In genomic region chr1:8013800-8014199, GRCh38 we compare ENCODE assay signal across 1 cellular context.
TF ChIP-seq lines count a peak whose summit lies in the region.

No MANE protein-coding gene starts in this region.

TF ChIP-seq in HCT116, 20 proteins besides CTCF, POLR2A, EP300 and RAD21 (continued from another document):
- TF ChIP-seq ZBTB33 (IDR thresholded peaks at IDR 0.05; ENCODE audit: extremely low read depth, insufficient replicate concordance, low read length) (no peak), EGR1 (IDR thresholded peaks at IDR 0.05; ENCODE audit: low read depth) (no peak), CBX3 (IDR thresholded peaks at IDR 0.05; ENCODE audit: low read depth) (no peak), CEBPB (IDR thresholded peaks at IDR 0.05; ENCODE audit: low read depth) (no peak), ZNF274 (IDR thresholded peaks at IDR 0.05; ENCODE audit: low read depth, low read length) (no peak), SP1 (IDR thresholded peaks at IDR 0.05; ENCODE audit: low read depth) (no peak), POLR2AphosphoS5 (IDR thresholded peaks at IDR 0.05; ENCODE audit: low read depth, low read length) (no peak), FOSL1 (IDR thresholded peaks at IDR 0.05; ENCODE audit: low read depth) (no peak)
- TF ChIP-seq, protein P1, sequence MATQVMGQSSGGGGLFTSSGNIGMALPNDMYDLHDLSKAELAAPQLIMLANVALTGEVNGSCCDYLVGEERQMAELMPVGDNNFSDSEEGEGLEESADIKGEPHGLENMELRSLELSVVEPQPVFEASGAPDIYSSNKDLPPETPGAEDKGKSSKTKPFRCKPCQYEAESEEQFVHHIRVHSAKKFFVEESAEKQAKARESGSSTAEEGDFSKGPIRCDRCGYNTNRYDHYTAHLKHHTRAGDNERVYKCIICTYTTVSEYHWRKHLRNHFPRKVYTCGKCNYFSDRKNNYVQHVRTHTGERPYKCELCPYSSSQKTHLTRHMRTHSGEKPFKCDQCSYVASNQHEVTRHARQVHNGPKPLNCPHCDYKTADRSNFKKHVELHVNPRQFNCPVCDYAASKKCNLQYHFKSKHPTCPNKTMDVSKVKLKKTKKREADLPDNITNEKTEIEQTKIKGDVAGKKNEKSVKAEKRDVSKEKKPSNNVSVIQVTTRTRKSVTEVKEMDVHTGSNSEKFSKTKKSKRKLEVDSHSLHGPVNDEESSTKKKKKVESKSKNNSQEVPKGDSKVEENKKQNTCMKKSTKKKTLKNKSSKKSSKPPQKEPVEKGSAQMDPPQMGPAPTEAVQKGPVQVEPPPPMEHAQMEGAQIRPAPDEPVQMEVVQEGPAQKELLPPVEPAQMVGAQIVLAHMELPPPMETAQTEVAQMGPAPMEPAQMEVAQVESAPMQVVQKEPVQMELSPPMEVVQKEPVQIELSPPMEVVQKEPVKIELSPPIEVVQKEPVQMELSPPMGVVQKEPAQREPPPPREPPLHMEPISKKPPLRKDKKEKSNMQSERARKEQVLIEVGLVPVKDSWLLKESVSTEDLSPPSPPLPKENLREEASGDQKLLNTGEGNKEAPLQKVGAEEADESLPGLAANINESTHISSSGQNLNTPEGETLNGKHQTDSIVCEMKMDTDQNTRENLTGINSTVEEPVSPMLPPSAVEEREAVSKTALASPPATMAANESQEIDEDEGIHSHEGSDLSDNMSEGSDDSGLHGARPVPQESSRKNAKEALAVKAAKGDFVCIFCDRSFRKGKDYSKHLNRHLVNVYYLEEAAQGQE (IDR thresholded peaks at IDR 0.05; ENCODE audit: low read depth), result no peak
- TF ChIP-seq, protein P2, sequence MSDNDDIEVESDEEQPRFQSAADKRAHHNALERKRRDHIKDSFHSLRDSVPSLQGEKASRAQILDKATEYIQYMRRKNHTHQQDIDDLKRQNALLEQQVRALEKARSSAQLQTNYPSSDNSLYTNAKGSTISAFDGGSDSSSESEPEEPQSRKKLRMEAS (IDR thresholded peaks at IDR 0.05), result no peak
- TF ChIP-seq, protein P3, sequence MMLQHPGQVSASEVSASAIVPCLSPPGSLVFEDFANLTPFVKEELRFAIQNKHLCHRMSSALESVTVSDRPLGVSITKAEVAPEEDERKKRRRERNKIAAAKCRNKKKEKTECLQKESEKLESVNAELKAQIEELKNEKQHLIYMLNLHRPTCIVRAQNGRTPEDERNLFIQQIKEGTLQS (IDR thresholded peaks at IDR 0.05), result no peak
